In genomic region chr12:3361156-3361555, GRCh38 we compare ENCODE assay signal across 31 cellular contexts.
"Had no signal": no experiment of that assay in that cellular context is flagged by ENCODE, and none has a peak within 500 bp of the region (broad histone marks: within the 10 kb centered on the region; RNA-seq: fewer than 3 reads in every experiment).

No MANE protein-coding gene starts in this region.

- H3K4me1 ChIP-seq: ascending aorta, breast epithelium, colonic mucosa, foreskin keratinocyte, gastrocnemius medialis had no signal

- H3K4me1 Mint-ChIP-seq: activated CD4-positive, alpha-beta T cell treated with anti-CD3 and anti-CD28 coated beads for 36 hours; activated CD4-positive, alpha-beta T cell treated with anti-CD3 and anti-CD28 coated beads, Interleukin-2, amount 10 ng/mL, durations not matched to agents 24 days and 14 days had no signal

- H3K4me3 ChIP-seq: ascending aorta, breast epithelium, cardiac muscle cell, colonic mucosa, dorsolateral prefrontal cortex, gastrocnemius medialis had no signal

- ATAC-seq: activated CD4-positive, alpha-beta T cell treated with anti-CD3 and anti-CD28 coated beads for 36 hours; activated CD8-positive, alpha-beta T cell treated with anti-CD3 and anti-CD28 coated beads, Interleukin-2, amount 10 ng/mL, durations not matched to agents 7 days and 5 days; activated naive CD4-positive, alpha-beta T cell treated with anti-CD3 and anti-CD28 coated beads, Interleukin-2, amount 50 U/mL, for 72 hours; activated T-cell treated with anti-CD3 and anti-CD28 coated beads, Interleukin-2, amount 50 U/mL, for 72 hours; esophagus mucosa; foreskin keratinocyte; gastrocnemius medialis had no signal

- H3K36me3 Mint-ChIP-seq: activated CD4-positive, alpha-beta memory T cell treated with anti-CD3 and anti-CD28 coated beads for 36 hours; activated naive CD4-positive, alpha-beta T cell treated with anti-CD3 and anti-CD28 coated beads, Interleukin-2, amount 10 ng/mL, durations not matched to agents 7 days and 5 days; activated naive CD4-positive, alpha-beta T cell treated with anti-CD3 and anti-CD28 coated beads, Interleukin-2, amount 50 U/mL, for 72 hours; activated naive CD8-positive, alpha-beta T cell treated with anti-CD3 and anti-CD28 coated beads, Interleukin-2, amount 10 ng/mL, durations not matched to agents 7 days and 5 days; brain had no signal

- H3K4me3 Mint-ChIP-seq: activated CD4-positive, alpha-beta memory T cell treated with anti-CD3 and anti-CD28 coated beads for 36 hours; activated CD4-positive, alpha-beta T cell treated with anti-CD3 and anti-CD28 coated beads for 36 hours; activated CD4-positive, alpha-beta T cell treated with anti-CD3 and anti-CD28 coated beads, Interleukin-2, amount 10 ng/mL, durations not matched to agents 24 days and 14 days; activated CD8-positive, alpha-beta T cell treated with anti-CD3 and anti-CD28 coated beads, Interleukin-2, amount 10 ng/mL, durations not matched to agents 7 days and 5 days; activated naive CD4-positive, alpha-beta T cell treated with anti-CD3 and anti-CD28 coated beads, Interleukin-2, amount 10 ng/mL, durations not matched to agents 7 days and 5 days; activated naive CD8-positive, alpha-beta T cell treated with anti-CD3 and anti-CD28 coated beads, Interleukin-2, amount 10 ng/mL, durations not matched to agents 7 days and 5 days; activated T-cell treated with anti-CD3 and anti-CD28 coated beads, Interleukin-2, amount 50 U/mL, for 24 hours; activated T-cell treated with anti-CD3 and anti-CD28 coated beads, Interleukin-2, amount 50 U/mL, for 72 hours; brain; dendritic cell treated with granulocyte-macrophage colony-stimulating factor and Interleukin-4, amounts not matched to agents 40 ng/mL and 50 ng/mL, for 4 days; endodermal cell had no signal

- H3K27me3 ChIP-seq: ascending aorta, breast epithelium had no signal

- H3K27ac ChIP-seq: ascending aorta, breast epithelium, cardiac muscle cell, colonic mucosa, dorsolateral prefrontal cortex, foreskin keratinocyte, gastrocnemius medialis had no signal

- H3K27ac Mint-ChIP-seq: activated CD4-positive, alpha-beta memory T cell treated with anti-CD3 and anti-CD28 coated beads for 36 hours; activated CD4-positive, alpha-beta T cell treated with anti-CD3 and anti-CD28 coated beads for 36 hours; activated CD4-positive, alpha-beta T cell treated with anti-CD3 and anti-CD28 coated beads, Interleukin-2, amount 10 ng/mL, durations not matched to agents 24 days and 14 days; activated CD8-positive, alpha-beta T cell treated with anti-CD3 and anti-CD28 coated beads, Interleukin-2, amount 10 ng/mL, durations not matched to agents 7 days and 5 days; activated naive CD4-positive, alpha-beta T cell treated with anti-CD3 and anti-CD28 coated beads, Interleukin-2, amount 10 ng/mL, durations not matched to agents 7 days and 5 days; activated naive CD4-positive, alpha-beta T cell treated with anti-CD3 and anti-CD28 coated beads, Interleukin-2, amount 50 U/mL, for 72 hours; activated naive CD8-positive, alpha-beta T cell treated with anti-CD3 and anti-CD28 coated beads, Interleukin-2, amount 10 ng/mL, durations not matched to agents 7 days and 5 days; activated T-cell treated with anti-CD3 and anti-CD28 coated beads, Interleukin-2, amount 50 U/mL, for 24 hours; activated T-cell treated with anti-CD3 and anti-CD28 coated beads, Interleukin-2, amount 50 U/mL, for 72 hours; brain; dendritic cell treated with granulocyte-macrophage colony-stimulating factor and Interleukin-4, amounts not matched to agents 40 ng/mL and 50 ng/mL, for 4 days; endodermal cell had no signal

- H3K9me3 Mint-ChIP-seq: activated CD4-positive, alpha-beta memory T cell treated with anti-CD3 and anti-CD28 coated beads for 36 hours; activated CD4-positive, alpha-beta T cell treated with anti-CD3 and anti-CD28 coated beads, Interleukin-2, amount 10 ng/mL, durations not matched to agents 24 days and 14 days; activated naive CD4-positive, alpha-beta T cell treated with anti-CD3 and anti-CD28 coated beads, Interleukin-2, amount 10 ng/mL, durations not matched to agents 7 days and 5 days; activated naive CD4-positive, alpha-beta T cell treated with anti-CD3 and anti-CD28 coated beads, Interleukin-2, amount 50 U/mL, for 72 hours; activated naive CD8-positive, alpha-beta T cell treated with anti-CD3 and anti-CD28 coated beads, Interleukin-2, amount 10 ng/mL, durations not matched to agents 7 days and 5 days; activated T-cell treated with anti-CD3 and anti-CD28 coated beads, Interleukin-2, amount 50 U/mL, for 24 hours; activated T-cell treated with anti-CD3 and anti-CD28 coated beads, Interleukin-2, amount 50 U/mL, for 72 hours; brain; dendritic cell treated with granulocyte-macrophage colony-stimulating factor and Interleukin-4, amounts not matched to agents 40 ng/mL and 50 ng/mL, for 4 days; endodermal cell had no signal

- H3K9me3 ChIP-seq: ascending aorta, breast epithelium, colonic mucosa, gastrocnemius medialis had no signal

- DNase-seq: activated CD4-positive, alpha-beta memory T cell treated with anti-CD3 and anti-CD28 coated beads for 36 hours; activated CD4-positive, alpha-beta T cell treated with anti-CD3 and anti-CD28 coated beads for 36 hours; activated CD4-positive, alpha-beta T cell treated with anti-CD3 and anti-CD28 coated beads, Interleukin-2, amount 10 ng/mL, durations not matched to agents 24 days and 14 days; activated CD4-positive, CD25-positive, alpha-beta regulatory T cell; activated CD4-positive, CD25-positive, alpha-beta regulatory T cell treated with anti-CD3 and anti-CD28 coated beads, Interleukin-2, amount 50 U/mL, for 72 hours; activated CD8-positive, alpha-beta memory T cell treated with anti-CD3 and anti-CD28 coated beads, Interleukin-2, amount 50 U/mL, for 48 hours; activated CD8-positive, alpha-beta T cell treated with anti-CD3 and anti-CD28 coated beads, Interleukin-2, amount 10 ng/mL, durations not matched to agents 7 days and 5 days; activated gamma-delta T cell; activated naive CD4-positive, alpha-beta T cell; activated naive CD4-positive, alpha-beta T cell treated with anti-CD3 and anti-CD28 coated beads, Interleukin-2, amount 10 ng/mL, durations not matched to agents 7 days and 5 days; activated naive CD8-positive, alpha-beta T cell treated with anti-CD3 and anti-CD28 coated beads, Interleukin-2, amount 10 ng/mL, durations not matched to agents 7 days and 5 days; activated T-cell treated with anti-CD3 and anti-CD28 coated beads for 4 hours; activated T-cell treated with anti-CD3 and anti-CD28 coated beads, Interleukin-2, amount 50 U/mL, for 24 hours; activated T-cell treated with anti-CD3 and anti-CD28 coated beads, Interleukin-2, amount 50 U/mL, for 72 hours; central memory CD4-positive, alpha-beta T cell; cerebellar nuclear complex; colonic mucosa; dorsolateral prefrontal cortex; effector memory CD4-positive, alpha-beta T cell; endodermal cell; foreskin keratinocyte; gastrocnemius medialis; glutamatergic neuron; T-helper 2 cell had no signal
